1 cellular context compared by ENCODE assay signal in the genomic region with DNA sequence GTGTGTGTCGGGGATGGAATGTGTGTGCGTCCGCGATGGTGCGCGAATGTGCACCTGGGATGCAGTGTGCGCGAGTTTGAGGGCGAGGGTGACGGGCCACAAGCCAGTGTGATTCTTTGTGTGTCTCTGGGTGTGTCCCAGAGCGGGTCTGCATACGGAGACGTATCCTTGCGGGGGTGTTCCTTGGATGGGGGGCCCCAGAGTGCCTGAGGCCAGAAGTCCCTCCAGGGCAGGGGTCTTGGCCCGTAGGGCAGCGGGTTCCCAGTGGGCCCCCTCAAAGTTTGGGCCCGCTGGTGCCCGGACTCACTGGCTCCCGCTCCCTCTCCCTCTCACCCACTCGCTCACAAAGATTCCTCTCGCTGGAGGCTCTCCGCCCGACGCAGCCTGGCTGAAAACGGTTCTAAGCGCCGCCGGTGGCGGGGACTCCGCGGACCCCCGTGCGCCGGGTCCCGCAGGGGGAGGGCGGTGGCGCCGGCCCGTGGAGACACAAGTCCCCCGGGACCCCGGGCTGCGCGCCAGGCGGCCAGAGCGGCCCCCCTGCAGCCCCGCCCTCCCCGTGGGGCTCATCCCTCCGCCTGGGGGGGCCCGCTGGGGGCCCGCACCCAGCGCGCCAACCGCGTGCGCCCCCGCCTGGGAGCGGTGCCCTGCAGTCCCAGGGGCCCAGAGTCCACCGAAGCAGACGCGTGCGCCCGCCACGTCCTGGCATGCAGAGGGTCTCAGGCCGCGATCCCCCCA.
TF ChIP-seq lines count a peak whose summit lies in the region.

No MANE protein-coding gene starts in this region.

TF ChIP-seq in HEK293, 187 proteins besides CTCF, POLR2A, EP300 and RAD21:
- 0 out of 2 replicates have a peak, but pooled peaks have one; percentile 41 for TF ChIP-seq ZNF2 (tag by site-specific recombination; IDR thresholded peaks at IDR 0.05)
- TF ChIP-seq, protein P1, sequence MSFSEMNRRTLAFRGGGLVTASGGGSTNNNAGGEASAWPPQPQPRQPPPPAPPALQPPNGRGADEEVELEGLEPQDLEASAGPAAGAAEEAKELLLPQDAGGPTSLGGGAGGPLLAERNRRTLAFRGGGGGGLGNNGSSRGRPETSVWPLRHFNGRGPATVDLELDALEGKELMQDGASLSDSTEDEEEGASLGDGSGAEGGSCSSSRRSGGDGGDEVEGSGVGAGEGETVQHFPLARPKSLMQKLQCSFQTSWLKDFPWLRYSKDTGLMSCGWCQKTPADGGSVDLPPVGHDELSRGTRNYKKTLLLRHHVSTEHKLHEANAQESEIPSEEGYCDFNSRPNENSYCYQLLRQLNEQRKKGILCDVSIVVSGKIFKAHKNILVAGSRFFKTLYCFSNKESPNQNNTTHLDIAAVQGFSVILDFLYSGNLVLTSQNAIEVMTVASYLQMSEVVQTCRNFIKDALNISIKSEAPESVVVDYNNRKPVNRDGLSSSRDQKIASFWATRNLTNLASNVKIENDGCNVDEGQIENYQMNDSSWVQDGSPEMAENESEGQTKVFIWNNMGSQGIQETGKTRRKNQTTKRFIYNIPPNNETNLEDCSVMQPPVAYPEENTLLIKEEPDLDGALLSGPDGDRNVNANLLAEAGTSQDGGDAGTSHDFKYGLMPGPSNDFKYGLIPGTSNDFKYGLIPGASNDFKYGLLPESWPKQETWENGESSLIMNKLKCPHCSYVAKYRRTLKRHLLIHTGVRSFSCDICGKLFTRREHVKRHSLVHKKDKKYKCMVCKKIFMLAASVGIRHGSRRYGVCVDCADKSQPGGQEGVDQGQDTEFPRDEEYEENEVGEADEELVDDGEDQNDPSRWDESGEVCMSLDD (tag by site-specific recombination; IDR thresholded peaks at IDR 0.05), result 0 out of 2 replicates have a peak, but pooled peaks have one; percentile 24
- TF ChIP-seq ZNF146 (tag by site-specific recombination; IDR thresholded peaks at IDR 0.05), result no peak
- TF ChIP-seq ZNF600 (tag by site-specific recombination; IDR thresholded peaks at IDR 0.05), result peak; percentile 79
- TF ChIP-seq GFI1B (tag by site-specific recombination; IDR thresholded peaks at IDR 0.05), result no peak
- no peak for TF ChIP-seq BCL11A (tag by site-specific recombination; IDR thresholded peaks at IDR 0.05; ENCODE audit: low read depth)
- TF ChIP-seq, protein P2, sequence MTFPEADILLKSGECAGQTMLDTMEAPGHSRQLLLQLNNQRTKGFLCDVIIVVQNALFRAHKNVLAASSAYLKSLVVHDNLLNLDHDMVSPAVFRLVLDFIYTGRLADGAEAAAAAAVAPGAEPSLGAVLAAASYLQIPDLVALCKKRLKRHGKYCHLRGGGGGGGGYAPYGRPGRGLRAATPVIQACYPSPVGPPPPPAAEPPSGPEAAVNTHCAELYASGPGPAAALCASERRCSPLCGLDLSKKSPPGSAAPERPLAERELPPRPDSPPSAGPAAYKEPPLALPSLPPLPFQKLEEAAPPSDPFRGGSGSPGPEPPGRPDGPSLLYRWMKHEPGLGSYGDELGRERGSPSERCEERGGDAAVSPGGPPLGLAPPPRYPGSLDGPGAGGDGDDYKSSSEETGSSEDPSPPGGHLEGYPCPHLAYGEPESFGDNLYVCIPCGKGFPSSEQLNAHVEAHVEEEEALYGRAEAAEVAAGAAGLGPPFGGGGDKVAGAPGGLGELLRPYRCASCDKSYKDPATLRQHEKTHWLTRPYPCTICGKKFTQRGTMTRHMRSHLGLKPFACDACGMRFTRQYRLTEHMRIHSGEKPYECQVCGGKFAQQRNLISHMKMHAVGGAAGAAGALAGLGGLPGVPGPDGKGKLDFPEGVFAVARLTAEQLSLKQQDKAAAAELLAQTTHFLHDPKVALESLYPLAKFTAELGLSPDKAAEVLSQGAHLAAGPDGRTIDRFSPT (tag by site-specific recombination; IDR thresholded peaks at IDR 0.05), result peak; percentile 4; the same call in 1 of the 2 replicates
- TF ChIP-seq ZSCAN4 (tag by site-specific recombination; IDR thresholded peaks at IDR 0.05), result peak; percentile 64; the same call in 1 of the 2 replicates
- no peak for TF ChIP-seq ZSCAN30 (tag by site-specific recombination; IDR thresholded peaks at IDR 0.05)
- no peak for TF ChIP-seq ZNF677 (tag by site-specific recombination; IDR thresholded peaks at IDR 0.05)
